In the genomic region with DNA sequence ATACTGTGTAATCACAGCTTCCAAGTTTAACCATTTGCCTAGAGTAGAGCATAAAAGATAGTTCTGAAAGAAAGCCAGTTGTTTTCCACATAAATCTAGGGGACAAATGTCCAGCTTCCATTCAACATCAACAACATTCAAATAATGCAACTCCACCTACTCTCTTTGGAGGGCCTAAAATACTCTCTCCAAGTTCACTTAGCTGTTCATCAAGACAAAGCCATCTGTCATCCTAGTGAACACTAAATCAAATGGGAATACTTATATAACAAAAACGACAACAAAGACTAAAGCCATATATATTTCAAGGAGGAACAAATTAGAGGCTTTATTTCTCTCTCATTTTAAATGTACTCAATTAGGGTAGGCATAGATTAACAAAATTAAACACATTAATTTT, we compare ENCODE assay signal across 26 cellular contexts.
"Had no signal": no experiment of that assay in that cellular context is flagged by ENCODE, and none has a peak within 500 bp of the region (broad histone marks: within the 10 kb centered on the region; RNA-seq: fewer than 3 reads in every experiment).

No MANE protein-coding gene starts in this region.

- H3K9me3 ChIP-seq: lower lobe of right lung, right lobe of liver, transverse colon had no signal

- DNase-seq: activated CD4-positive, alpha-beta T cell treated with anti-CD3 and anti-CD28 coated beads, Interleukin-2, amount 10 ng/mL, durations not matched to agents 7 days and 5 days; activated CD4-positive, CD25-positive, alpha-beta regulatory T cell treated with anti-CD3 and anti-CD28 coated beads, Interleukin-2, amount 50 U/mL, for 72 hours; activated CD8-positive, alpha-beta memory T cell treated with anti-CD3 and anti-CD28 coated beads, Interleukin-2, amount 10 ng/mL, durations not matched to agents 7 days and 5 days; activated CD8-positive, alpha-beta T cell treated with anti-CD3 and anti-CD28 coated beads for 36 hours; activated gamma-delta T cell; activated naive CD4-positive, alpha-beta T cell treated with anti-CD3 and anti-CD28 coated beads, Interleukin-2, amount 50 U/mL, for 16 hours; activated naive CD8-positive, alpha-beta T cell treated with anti-CD3 and anti-CD28 coated beads, Interleukin-2, amount 50 U/mL, for 24 hours; activated T-cell treated with anti-CD3 and anti-CD28 coated beads for 4 hours; cortex of kidney; foreskin keratinocyte; left colon; lower lobe of right lung; naive B cell; occipital lobe; right lobe of liver; small intestine; stimulated activated CD4-positive, alpha-beta T cell treated with anti-CD3 and anti-CD28 coated beads, Interleukin-2, amount 100 ng/mL, for 24 hours; stimulated activated naive CD8-positive, alpha-beta T cell treated with anti-CD3 and anti-CD28 coated beads, Interleukin-15, amount 100 ng/mL, for 72 hours; transverse colon; WERI-Rb-1 had no signal

- H3K4me1 ChIP-seq: foreskin keratinocyte, lower lobe of right lung, right lobe of liver, transverse colon had no signal

- H3K36me3 Mint-ChIP-seq: activated CD8-positive, alpha-beta memory T cell treated with anti-CD3 and anti-CD28 coated beads, Interleukin-2, amount 10 ng/mL, durations not matched to agents 7 days and 5 days; naive B cell; stimulated activated effector memory CD8-positive, alpha-beta T cell treated with anti-CD3 and anti-CD28 coated beads, Interleukin-12 subunit alpha, Interleukin-12 subunit beta, amount 100 ng/mL, for 72 hours had no signal

- H3K4me3 Mint-ChIP-seq: activated CD4-positive, alpha-beta T cell treated with anti-CD3 and anti-CD28 coated beads, Interleukin-2, amount 10 ng/mL, durations not matched to agents 7 days and 5 days; activated CD8-positive, alpha-beta memory T cell treated with anti-CD3 and anti-CD28 coated beads, Interleukin-2, amount 10 ng/mL, durations not matched to agents 7 days and 5 days; activated CD8-positive, alpha-beta T cell treated with anti-CD3 and anti-CD28 coated beads for 36 hours; activated naive CD8-positive, alpha-beta T cell treated with anti-CD3 and anti-CD28 coated beads, Interleukin-2, amount 50 U/mL, for 24 hours; naive B cell; stimulated activated effector memory CD8-positive, alpha-beta T cell treated with anti-CD3 and anti-CD28 coated beads, Interleukin-12 subunit alpha, Interleukin-12 subunit beta, amount 100 ng/mL, for 72 hours; stimulated activated naive CD8-positive, alpha-beta T cell treated with anti-CD3 and anti-CD28 coated beads, Interleukin-15, amount 100 ng/mL, for 72 hours had no signal

- H3K27me3 Mint-ChIP-seq: activated CD4-positive, alpha-beta T cell treated with anti-CD3 and anti-CD28 coated beads, Interleukin-2, amount 10 ng/mL, durations not matched to agents 7 days and 5 days; activated CD8-positive, alpha-beta memory T cell treated with anti-CD3 and anti-CD28 coated beads, Interleukin-2, amount 10 ng/mL, durations not matched to agents 7 days and 5 days; activated CD8-positive, alpha-beta T cell treated with anti-CD3 and anti-CD28 coated beads for 36 hours; activated naive CD8-positive, alpha-beta T cell treated with anti-CD3 and anti-CD28 coated beads, Interleukin-2, amount 50 U/mL, for 24 hours; naive B cell; stimulated activated naive CD8-positive, alpha-beta T cell treated with anti-CD3 and anti-CD28 coated beads, Interleukin-15, amount 100 ng/mL, for 72 hours had no signal

- FAIRE-seq: endometrium, keratinocyte, small intestine, TTC549, urothelium cell line had no signal

- H3K27me3 ChIP-seq: cardiac muscle cell, right lobe of liver, transverse colon had no signal

- H3K4me1 Mint-ChIP-seq: activated CD4-positive, alpha-beta T cell treated with anti-CD3 and anti-CD28 coated beads, Interleukin-2, amount 10 ng/mL, durations not matched to agents 7 days and 5 days; activated CD8-positive, alpha-beta memory T cell treated with anti-CD3 and anti-CD28 coated beads, Interleukin-2, amount 10 ng/mL, durations not matched to agents 7 days and 5 days; activated naive CD8-positive, alpha-beta T cell treated with anti-CD3 and anti-CD28 coated beads, Interleukin-2, amount 50 U/mL, for 24 hours; naive B cell; stimulated activated effector memory CD8-positive, alpha-beta T cell treated with anti-CD3 and anti-CD28 coated beads, Interleukin-12 subunit alpha, Interleukin-12 subunit beta, amount 100 ng/mL, for 72 hours; stimulated activated naive CD8-positive, alpha-beta T cell treated with anti-CD3 and anti-CD28 coated beads, Interleukin-15, amount 100 ng/mL, for 72 hours had no signal

- H3K4me3 ChIP-seq: cardiac muscle cell, lower lobe of right lung, right lobe of liver, transverse colon had no signal

- H3K36me3 ChIP-seq: cardiac muscle cell, lower lobe of right lung, right lobe of liver, transverse colon, WERI-Rb-1 had no signal

- H3K27ac ChIP-seq: cardiac muscle cell, foreskin keratinocyte, lower lobe of right lung, right lobe of liver, transverse colon, WERI-Rb-1 had no signal

- H3K27ac Mint-ChIP-seq: activated CD4-positive, alpha-beta T cell treated with anti-CD3 and anti-CD28 coated beads, Interleukin-2, amount 10 ng/mL, durations not matched to agents 7 days and 5 days; activated CD8-positive, alpha-beta memory T cell treated with anti-CD3 and anti-CD28 coated beads, Interleukin-2, amount 10 ng/mL, durations not matched to agents 7 days and 5 days; activated CD8-positive, alpha-beta T cell treated with anti-CD3 and anti-CD28 coated beads for 36 hours; activated naive CD8-positive, alpha-beta T cell treated with anti-CD3 and anti-CD28 coated beads, Interleukin-2, amount 50 U/mL, for 24 hours; naive B cell; stimulated activated effector memory CD8-positive, alpha-beta T cell treated with anti-CD3 and anti-CD28 coated beads, Interleukin-12 subunit alpha, Interleukin-12 subunit beta, amount 100 ng/mL, for 72 hours; stimulated activated naive CD8-positive, alpha-beta T cell treated with anti-CD3 and anti-CD28 coated beads, Interleukin-15, amount 100 ng/mL, for 72 hours had no signal
